In the genomic region with DNA sequence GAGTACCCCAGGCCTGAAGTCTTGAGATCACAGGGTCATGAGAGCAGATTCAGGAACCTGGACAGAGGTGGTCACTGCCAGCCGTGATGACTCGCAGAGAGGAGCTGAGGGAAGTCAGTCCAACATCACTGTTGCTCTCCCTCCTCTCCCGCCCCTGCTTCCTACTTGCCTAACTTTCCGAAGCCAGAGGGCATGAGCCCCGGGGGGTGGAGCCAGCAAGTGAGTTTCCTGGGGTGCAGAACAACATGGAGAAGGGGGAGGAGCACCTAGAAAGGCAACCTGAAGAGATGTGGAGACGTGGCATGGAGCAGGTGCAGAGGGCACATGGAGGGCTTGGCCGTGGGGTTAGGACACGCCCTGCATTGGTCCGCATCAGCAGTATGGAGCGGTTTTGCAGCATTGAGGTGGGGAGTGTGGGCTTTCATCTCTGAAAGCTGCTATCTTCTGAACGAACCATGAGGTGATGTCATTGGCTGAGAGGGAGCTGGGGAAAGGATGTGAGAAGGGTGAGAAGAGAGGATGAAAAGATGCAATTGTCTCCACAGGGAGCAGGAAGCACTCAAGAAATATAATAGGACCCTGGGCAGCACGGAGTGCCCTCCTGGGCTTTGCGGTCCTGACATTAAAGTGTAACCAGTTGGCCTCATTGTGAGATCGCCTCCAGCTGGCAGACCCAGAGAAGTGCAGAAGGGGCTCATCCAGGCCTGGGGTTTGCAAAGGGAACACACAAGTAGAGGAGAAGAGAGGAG, we compare ENCODE assay signal across 1 cellular context.
TF ChIP-seq lines count a peak whose summit lies in the region.

No MANE protein-coding gene starts in this region.

TF ChIP-seq in H1, 55 proteins besides CTCF, POLR2A, EP300 and RAD21:
- TF ChIP-seq, protein P1, sequence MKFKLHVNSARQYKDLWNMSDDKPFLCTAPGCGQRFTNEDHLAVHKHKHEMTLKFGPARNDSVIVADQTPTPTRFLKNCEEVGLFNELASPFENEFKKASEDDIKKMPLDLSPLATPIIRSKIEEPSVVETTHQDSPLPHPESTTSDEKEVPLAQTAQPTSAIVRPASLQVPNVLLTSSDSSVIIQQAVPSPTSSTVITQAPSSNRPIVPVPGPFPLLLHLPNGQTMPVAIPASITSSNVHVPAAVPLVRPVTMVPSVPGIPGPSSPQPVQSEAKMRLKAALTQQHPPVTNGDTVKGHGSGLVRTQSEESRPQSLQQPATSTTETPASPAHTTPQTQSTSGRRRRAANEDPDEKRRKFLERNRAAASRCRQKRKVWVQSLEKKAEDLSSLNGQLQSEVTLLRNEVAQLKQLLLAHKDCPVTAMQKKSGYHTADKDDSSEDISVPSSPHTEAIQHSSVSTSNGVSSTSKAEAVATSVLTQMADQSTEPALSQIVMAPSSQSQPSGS (IDR thresholded peaks at IDR 0.05; ENCODE audit: low read length): peak; percentile 86
- TF ChIP-seq NANOG (IDR thresholded peaks at IDR 0.05; ENCODE audit: insufficient read depth, low read depth, low read length, poor library complexity, severe bottlenecking) (peak; percentile 92), CREB1 (IDR thresholded peaks at IDR 0.05) (no peak), CTBP2 (IDR thresholded peaks at IDR 0.05; ENCODE audit: borderline replicate concordance, insufficient read depth, insufficient read length, low read length) (no peak)
TF ChIP-seq in H1: peak in this region for 2.
